ENCODE assay signal across 20 cellular contexts in the genomic region with DNA sequence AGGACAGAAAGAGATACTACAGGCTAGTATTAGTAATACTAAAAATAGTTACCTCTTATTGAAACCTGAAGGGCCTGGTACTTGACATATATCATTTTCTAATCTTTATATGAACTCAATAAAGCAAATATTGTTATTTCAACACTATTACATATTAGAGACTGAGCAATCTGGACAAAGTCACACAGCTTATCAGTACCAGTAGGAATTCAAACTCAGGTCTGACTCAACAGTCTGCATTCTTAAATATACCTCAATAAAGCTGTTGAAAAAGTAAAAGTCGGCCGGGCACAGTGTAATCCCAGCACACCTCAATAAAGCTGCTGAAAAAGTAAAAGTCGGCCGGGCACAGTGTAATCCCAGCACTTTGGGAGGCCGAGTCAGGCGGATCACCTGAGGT.
"Had no signal": no experiment of that assay in that cellular context is flagged by ENCODE, and none has a peak within 500 bp of the region (broad histone marks: within the 10 kb centered on the region; RNA-seq: fewer than 3 reads in every experiment).

No MANE protein-coding gene starts in this region.

- H3K27me3 Mint-ChIP-seq: activated CD8-positive, alpha-beta memory T cell treated with anti-CD3 and anti-CD28 coated beads, Interleukin-2, amount 10 ng/mL, durations not matched to agents 7 days and 5 days; activated T-cell treated with anti-CD3 and anti-CD28 coated beads, Interleukin-2, amount 50 U/mL, for 24 hours; naive B cell had no signal

- H3K4me3 Mint-ChIP-seq: activated CD8-positive, alpha-beta memory T cell treated with anti-CD3 and anti-CD28 coated beads, Interleukin-2, amount 10 ng/mL, durations not matched to agents 7 days and 5 days; activated T-cell treated with anti-CD3 and anti-CD28 coated beads, Interleukin-2, amount 50 U/mL, for 24 hours; naive B cell had no signal

- H3K36me3 Mint-ChIP-seq: naive B cell had no signal

- H3K27ac ChIP-seq: epithelial cell of prostate had no signal

- DNase-seq: activated CD4-positive, alpha-beta T cell treated with anti-CD3 and anti-CD28 coated beads, Interleukin-2, amount 50 U/mL, for 4 hours; activated CD4-positive, CD25-positive, alpha-beta regulatory T cell treated with anti-CD3 and anti-CD28 coated beads, Interleukin-2, amount 50 U/mL, for 72 hours; activated CD8-positive, alpha-beta memory T cell treated with anti-CD3 and anti-CD28 coated beads, Interleukin-2, amount 10 ng/mL, durations not matched to agents 7 days and 5 days; activated effector memory CD4-positive, alpha-beta T cell treated with Interleukin-2 at 50 U/mL for 16 hours; activated T-cell treated with anti-CD3 and anti-CD28 coated beads, Interleukin-2, amount 50 U/mL, for 24 hours; anterior cingulate cortex; central memory CD4-positive, alpha-beta T cell; cortex of kidney; effector CD8-positive, alpha-beta T cell; hypothalamus; left cardiac atrium; naive B cell; nucleus accumbens; stimulated activated CD4-positive, alpha-beta T cell treated with anti-CD3 and anti-CD28 coated beads, Interleukin-12 subunit alpha, Interleukin-12 subunit beta, amount 100 ng/mL, for 4 hours; stimulated activated CD4-positive, alpha-beta T cell treated with anti-CD3 and anti-CD28 coated beads, Interleukin-2, amount 100 ng/mL, for 48 hours; stimulated activated naive CD4-positive, alpha-beta T cell treated with Interleukin-2 at 50 U/mL for 16 hours; T-helper 9 cell had no signal

- H3K9me3 Mint-ChIP-seq: activated naive CD4-positive, alpha-beta T cell treated with anti-CD3 and anti-CD28 coated beads, Interleukin-2, amount 50 U/mL, for 72 hours; activated T-cell treated with anti-CD3 and anti-CD28 coated beads, Interleukin-2, amount 50 U/mL, for 24 hours had no signal

- ATAC-seq: activated CD8-positive, alpha-beta memory T cell treated with anti-CD3 and anti-CD28 coated beads, Interleukin-2, amount 10 ng/mL, durations not matched to agents 7 days and 5 days; activated naive CD4-positive, alpha-beta T cell treated with anti-CD3 and anti-CD28 coated beads, Interleukin-2, amount 50 U/mL, for 72 hours; sciatic nerve had no signal

- H3K27ac Mint-ChIP-seq: activated CD8-positive, alpha-beta memory T cell treated with anti-CD3 and anti-CD28 coated beads, Interleukin-2, amount 10 ng/mL, durations not matched to agents 7 days and 5 days; activated naive CD4-positive, alpha-beta T cell treated with anti-CD3 and anti-CD28 coated beads, Interleukin-2, amount 50 U/mL, for 72 hours; activated T-cell treated with anti-CD3 and anti-CD28 coated beads, Interleukin-2, amount 50 U/mL, for 24 hours had no signal
